Comparison of ENCODE assay signal across 8 cellular contexts in the genomic region with DNA sequence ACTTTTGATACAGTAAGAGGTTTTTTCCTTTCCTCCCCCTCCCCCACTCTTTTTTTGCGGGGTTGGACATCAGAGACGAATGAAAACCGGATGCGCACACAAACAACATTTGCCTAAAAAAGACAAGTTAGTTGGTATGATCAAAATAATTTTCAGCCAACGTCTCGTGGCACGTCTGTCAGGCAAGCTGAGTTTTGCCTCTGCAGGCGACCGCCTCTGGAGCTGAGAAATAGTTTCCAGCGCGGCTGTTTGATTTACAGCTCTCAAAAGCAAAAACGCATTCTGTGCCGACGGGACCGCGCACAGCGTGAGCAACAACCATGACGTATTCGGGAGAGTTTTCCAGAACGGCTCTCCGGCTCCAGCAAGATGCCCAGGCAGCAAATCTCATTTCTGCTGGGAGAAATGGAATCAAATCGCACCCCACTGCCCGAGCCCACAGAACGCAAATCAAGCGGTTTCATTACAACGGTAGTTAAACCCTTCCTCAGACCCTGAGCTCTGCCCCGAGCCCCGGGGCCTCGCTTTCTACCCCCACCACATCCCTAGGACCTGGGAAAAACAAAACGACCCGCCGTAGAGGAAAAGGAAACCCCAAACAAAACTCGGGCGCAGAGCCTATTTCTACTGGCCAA. TPM values are rescaled to one million over a fixed set of nuclear protein-coding genes. Genes with fewer than 3 reads are reported as not detected.
A peak's percentile ranks its signal among the peaks of the same experiment; 100 is the strongest.
DNase-seq lines count a peak whose midpoint lies in the region; ATAC-seq and TF ChIP-seq lines count a peak whose summit lies in the region.

No MANE protein-coding gene starts in this region.

- H3K4me1 Mint-ChIP-seq in HFFc6 (ENCODE audit: low read depth) (peaks cover 8% of the 10 kb centered on the region), endothelial cell (ENCODE audit: unreplicated experiment) (peaks cover 11% of the 10 kb centered on the region), mesothelial cell of epicardium (peaks cover 12% of the 10 kb centered on the region)
- peaks cover 18% of the 10 kb centered on the region for H3K4me1 Mint-ChIP-seq in activated CD4-positive, alpha-beta memory T cell treated with anti-CD3 and anti-CD28 coated beads for 36 hours (ENCODE audit: low read depth)

- H3K27ac Mint-ChIP-seq in HFFc6 (no peak overlapping the region), endothelial cell (ENCODE audit: unreplicated experiment) (no peak overlapping the region), mesothelial cell of epicardium (no peak overlapping the region)
- no peak overlapping the region for H3K27ac Mint-ChIP-seq in activated CD4-positive, alpha-beta memory T cell treated with anti-CD3 and anti-CD28 coated beads for 36 hours

- H3K36me3 Mint-ChIP-seq in HFFc6 (ENCODE audit: low read depth): no peaks in the 10 kb centered on the region
- H3K36me3 Mint-ChIP-seq in activated CD4-positive, alpha-beta memory T cell treated with anti-CD3 and anti-CD28 coated beads for 36 hours: no peaks in the 10 kb centered on the region
- no peaks in the 10 kb centered on the region for H3K36me3 Mint-ChIP-seq in endothelial cell (ENCODE audit: low read depth, unreplicated experiment)
- H3K36me3 Mint-ChIP-seq in mesothelial cell of epicardium: no peaks in the 10 kb centered on the region

- H3K27me3 Mint-ChIP-seq in HFFc6 (ENCODE audit: insufficient read depth) (peaks cover 2% of the 10 kb centered on the region; the same call in 1 of the 2 replicates), endothelial cell (ENCODE audit: unreplicated experiment) (peaks cover 2% of the 10 kb centered on the region), mesothelial cell of epicardium (ENCODE audit: low read depth) (no peaks in the 10 kb centered on the region)
- H3K27me3 Mint-ChIP-seq in activated CD4-positive, alpha-beta memory T cell treated with anti-CD3 and anti-CD28 coated beads for 36 hours: no peaks in the 10 kb centered on the region

- CTCF ChIA-PET in activated CD4-positive, alpha-beta memory T cell treated with anti-CD3 and anti-CD28 coated beads for 36 hours (lab: Charles Lee): interaction anchor here (1.0 to 7.8 kb wide), 7 partner anchors 14 to 315 kb away, joined by 3 to 80 read pairs (median 5); a partner anchor contains a TSS

- POLR2A ChIA-PET in activated CD4-positive, alpha-beta memory T cell treated with anti-CD3 and anti-CD28 coated beads for 36 hours (lab: Charles Lee): interaction anchor here (0.5 to 6.8 kb wide), 12 partner anchors 9 to 376 kb away, joined by 3 to 159 read pairs (median 6); a partner anchor contains a TSS

- H3K4me3 Mint-ChIP-seq in HFFc6: no peak overlapping the region
- H3K4me3 Mint-ChIP-seq in activated CD4-positive, alpha-beta memory T cell treated with anti-CD3 and anti-CD28 coated beads for 36 hours: no peak overlapping the region
- H3K4me3 Mint-ChIP-seq in endothelial cell (ENCODE audit: unreplicated experiment): no peak overlapping the region
- H3K4me3 Mint-ChIP-seq in mesothelial cell of epicardium: no peak overlapping the region

- intact Hi-C loops in activated CD4-positive, alpha-beta memory T cell treated with anti-CD3 and anti-CD28 coated beads for 36 hours (cut with micrococcal nuclease): loop anchor here (1.0 to 10.0 kb wide), 9 partner anchors 14 to 1482 kb away; a partner anchor contains a TSS

- no peak for ATAC-seq in HG03469 (IDR thresholded peaks at IDR 0.05; ENCODE audit: unreplicated experiment)

- peak; percentile 67 for DNase-seq in GM03348 (ENCODE audit: low spot score)
- DNase-seq in HFFc6: peak; percentile 67
- peak; percentile 61 for DNase-seq in NCI-H2107 (lab: John Stamatoyannopoulos, UW)
- DNase-seq in activated CD4-positive, alpha-beta memory T cell treated with anti-CD3 and anti-CD28 coated beads for 36 hours: peak; percentile 82
- peak; percentile 54 for DNase-seq in endothelial cell (ENCODE audit: low spot score)
- peak; percentile 52 to 76 for DNase-seq in mesothelial cell of epicardium (ENCODE audit: low spot score in 2 of 2, unreplicated experiment in 2 of 2)
- peak; percentile 34 to 49 for DNase-seq in stimulated activated CD8-positive, alpha-beta memory T cell treated with anti-CD3 and anti-CD28 coated beads, Interleukin-2, amount 100 ng/mL, for 48 hours (ENCODE audit: low read depth in 2 of 2)

- TF ChIP-seq CTCF in HFFc6 (IDR thresholded peaks at IDR 0.05) (no peak), endothelial cell (IDR thresholded peaks at IDR 0.05; ENCODE audit: unreplicated experiment) (no peak), mesothelial cell of epicardium (IDR thresholded peaks at IDR 0.05; ENCODE audit: unreplicated experiment) (no peak)

- H3K9me3 Mint-ChIP-seq in HFFc6 (no peaks in the 10 kb centered on the region), endothelial cell (ENCODE audit: unreplicated experiment) (no peaks in the 10 kb centered on the region), mesothelial cell of epicardium (no peaks in the 10 kb centered on the region)
- H3K9me3 Mint-ChIP-seq in activated CD4-positive, alpha-beta memory T cell treated with anti-CD3 and anti-CD28 coated beads for 36 hours: no peaks in the 10 kb centered on the region

RNA-seq across cellular contexts. Expression of a gene that starts 14.2 kb away (rescaled TPM):
- 100 to 1,000 TPM; 333 to 429 (median 403) TPM for total RNA-seq in HFFc6 (2021; fragmentation: NEBNext Ultra II Directional; extraction: Animal tissue kit (Norgen Biotek cat#: 25700))
- 100 to 1,000 TPM; 725 to 733 TPM for total RNA-seq in activated CD4-positive, alpha-beta memory T cell treated with anti-CD3 and anti-CD28 coated beads for 36 hours
- total RNA-seq in endothelial cell (ENCODE audit: unreplicated experiment) (634 TPM), mesothelial cell of epicardium (130 to 134 TPM (median 132 TPM) in 3 replicates)

RNA-seq across cellular contexts. Expression of a gene that starts 50.9 kb away (rescaled TPM):
- 10 to 100 TPM in 3 of 6 experiments, 1 to 10 TPM in 3; 7.9 to 12.1 (median 9.8) TPM for total RNA-seq in HFFc6 (2021; fragmentation: NEBNext Ultra II Directional; extraction: Animal tissue kit (Norgen Biotek cat#: 25700))
- total RNA-seq in activated CD4-positive, alpha-beta memory T cell treated with anti-CD3 and anti-CD28 coated beads for 36 hours: 10 to 100 TPM; 18.9 to 24.8 TPM
- total RNA-seq in endothelial cell (ENCODE audit: unreplicated experiment) (20.8 TPM), mesothelial cell of epicardium (38.5 to 42.7 TPM (median 40.8 TPM) in 3 replicates)
